8 cellular contexts compared by ENCODE assay signal in the genomic region with DNA sequence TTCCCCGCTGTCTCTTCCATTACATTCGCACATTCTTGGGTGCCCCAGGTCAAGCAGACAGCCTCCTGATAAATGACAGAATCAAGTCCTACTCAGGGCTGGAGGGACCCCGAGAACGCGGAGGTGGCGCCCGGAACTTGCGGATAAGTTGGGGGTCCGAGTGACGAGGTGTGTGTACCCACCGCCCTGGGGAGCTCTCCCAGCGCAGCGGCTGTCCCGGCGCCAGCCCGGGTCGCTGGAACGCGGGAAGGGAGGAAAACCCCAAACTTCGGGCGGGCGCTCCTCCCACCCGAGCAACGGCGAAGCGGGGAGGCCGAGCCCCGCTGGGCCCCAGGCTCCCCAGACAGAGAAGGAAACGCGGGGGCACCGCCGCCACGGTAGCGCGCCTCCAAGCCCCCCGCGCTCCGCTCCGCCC. TPM values are rescaled to one million over a fixed set of nuclear protein-coding genes. Genes with fewer than 3 reads are reported as not detected.
DNase-seq lines count a peak whose midpoint lies in the region; ATAC-seq and TF ChIP-seq lines count a peak whose summit lies in the region.

No MANE protein-coding gene starts in this region.

- H3K23ac ChIP-seq in IMR-90 (ENCODE audit: low read depth, low read length): peak overlapping the region; percentile 94

- no peak overlapping the region for H2BK5ac ChIP-seq in IMR-90 (ENCODE audit: low read depth, low read length, poor library complexity, severe bottlenecking)

- ATAC-seq in IMR-90 (ENCODE audit: low read depth): peak; percentile 2
- no peak for ATAC-seq in body of pancreas
- ATAC-seq in lower lobe of right lung: peak; percentile 23 to 30
- no peak for ATAC-seq in HG03457 (IDR thresholded peaks at IDR 0.05; ENCODE audit: unreplicated experiment)

- dilution Hi-C loops in IMR-90 (cut with HindIII; ENCODE audit: low sequenced_read_pairs, unreplicated experiment): no loop called here

- intact Hi-C loops in IMR-90 (cut with micrococcal nuclease) (no loop called here), body of pancreas (cut with DNase I) (no loop called here), lower lobe of right lung (cut with DNase I) (no loop called here)

- no peak for TF ChIP-seq RAD21 in IMR-90 (IDR thresholded peaks at IDR 0.05; ENCODE audit: low read length)

- peak overlapping the region; percentile 15 to 61; a peak in 1 of 4 replicates for H4K8ac ChIP-seq in IMR-90 (ENCODE audit: low read depth in 2 of 2, low read length in 2 of 2)

- peak overlapping the region; percentile 99 for H2AFZ ChIP-seq in IMR-90 (replicated peaks; ENCODE audit: low read length, poor library complexity)

- H2AK5ac ChIP-seq in IMR-90 (ENCODE audit: low read depth, low read length): 0 out of 2 replicates have a peak overlapping the region, but pooled peaks have one; percentile 23

- peak; percentile 38 for DNase-seq in NCI-H2227 (lab: John Stamatoyannopoulos, UW; ENCODE audit: unreplicated experiment)
- no peak for DNase-seq in NCI-H2227 treated with DMSO at 0.1 percent for 48 hours (lab: John Stamatoyannopoulos, UW)
- DNase-seq in IMR-90: peak; percentile 9
- DNase-seq in body of pancreas: no peak
- peak; percentile 57 for DNase-seq in lower lobe of right lung
- no peak for DNase-seq in SK-N-DZ (ENCODE audit: low spot score)

- no peak overlapping the region for H4K5ac ChIP-seq in IMR-90 (ENCODE audit: low read depth, low read length)

- WGBS in IMR-90 (ENCODE audit: extremely low coverage in 2 of 2, insufficient read length in 1 of 2), 2 experiments: 0% methylated on average over 37 of the region's 39 CpGs; no CpG with 5 or more reads in 1 of the 2 experiments
- WGBS in body of pancreas, 2 donors: 0% methylated on average over 6 to 25 of the region's 39 CpGs
- WGBS in urinary bladder: under 1% methylated on average over 39 of the region's 39 CpGs

- H3K9me3 ChIP-seq in IMR-90 (ENCODE audit: control insufficient read depth, insufficient read depth, low read length) (no peaks in the 10 kb centered on the region), body of pancreas (no peaks in the 10 kb centered on the region), lower lobe of right lung (no peaks in the 10 kb centered on the region)

- CTCF ChIA-PET in IMR-90 (lab: Yijun Ruan, JAX): no interaction called here

- peak overlapping the region; percentile 69 for H3K4me2 ChIP-seq in IMR-90 (ENCODE audit: low read depth, low read length)

- 0 out of 2 replicates have a peak overlapping the region, but pooled peaks have one; percentile 50 for H3K56ac ChIP-seq in IMR-90 (ENCODE audit: extremely low read depth, insufficient read depth, low read length)

- H3K79me1 ChIP-seq in IMR-90 (ENCODE audit: low read depth in 1 of 2, low read length in 2 of 2): peaks cover 19 to 48% of the 10 kb centered on the region in 2 experiments

- TF ChIP-seq POLR2A in IMR-90 (IDR thresholded peaks at IDR 0.05; ENCODE audit: low read depth, low read length) (no peak; the same call in 1 of the 2 replicates), body of pancreas (IDR thresholded peaks at IDR 0.05) (no peak)

- peaks cover 8% of the 10 kb centered on the region for H3K4me1 ChIP-seq in IMR-90 (ENCODE audit: control insufficient read depth, insufficient read depth, low read length)
- H3K4me1 ChIP-seq in body of pancreas: peaks cover 19% of the 10 kb centered on the region
- H3K4me1 ChIP-seq in lower lobe of right lung: peaks cover 19% of the 10 kb centered on the region
- no peaks in the 10 kb centered on the region for H3K4me1 ChIP-seq in urinary bladder (ENCODE audit: insufficient read depth)

- H2BK15ac ChIP-seq in IMR-90 (ENCODE audit: low read depth, low read length): no peak overlapping the region

- peaks cover 24% of the 10 kb centered on the region for H3K9me1 ChIP-seq in IMR-90 (ENCODE audit: insufficient read depth, low read length)

- peak overlapping the region; percentile 93 for H2AK9ac ChIP-seq in IMR-90 (replicated peaks; ENCODE audit: low read depth, low read length, poor library complexity)

- H2BK20ac ChIP-seq in IMR-90 (ENCODE audit: low read depth, low read length): no peak overlapping the region

- H2BK120ac ChIP-seq in IMR-90 (ENCODE audit: low read depth, low read length): no peak overlapping the region

- peaks cover 11% of the 10 kb centered on the region; the same call in 1 of the 2 replicates for H4K20me1 ChIP-seq in IMR-90 (ENCODE audit: insufficient read depth, low read length)

- POLR2A ChIA-PET in IMR-90 (lab: Charles Lee; ENCODE audit: unreplicated experiment): interaction anchor here (0.6 kb wide), 1 partner anchor 38 kb away, joined by 4 read pairs; no protein-coding TSS in a partner anchor

- H3K27me3 ChIP-seq in IMR-90 (ENCODE audit: control insufficient read depth, insufficient read depth, low read length) (no peaks in the 10 kb centered on the region), body of pancreas (no peaks in the 10 kb centered on the region), lower lobe of right lung (ENCODE audit: low read depth) (no peaks in the 10 kb centered on the region)

- H3K36me3 ChIP-seq in IMR-90 (ENCODE audit: control insufficient read depth, insufficient read depth, low read length) (no peaks in the 10 kb centered on the region), body of pancreas (replicated peaks in 1 of 2; ENCODE audit: insufficient read depth in 1 of 2, low read depth in 2 of 2) (no peaks in the 10 kb centered on the region), lower lobe of right lung (no peaks in the 10 kb centered on the region), urinary bladder (ENCODE audit: insufficient read depth) (no peaks in the 10 kb centered on the region)

- H3K14ac ChIP-seq in IMR-90 (replicated peaks; ENCODE audit: low read depth, low read length): peak overlapping the region; percentile 53

- in situ Hi-C loops in IMR-90 (cut with MboI; ENCODE audit: low sequenced_read_pairs): no loop called here

- TF ChIP-seq CTCF in IMR-90 (conservative IDR thresholded peaks at IDR 0.05; ENCODE audit: low read depth, low read length): no peak
- TF ChIP-seq CTCF in body of pancreas (IDR thresholded peaks at IDR 0.05): no peak
- TF ChIP-seq CTCF in lower lobe of right lung (IDR thresholded peaks at IDR 0.05): no peak

- peak overlapping the region; percentile 51 for H3K9ac ChIP-seq in IMR-90 (ENCODE audit: low read depth, low read length)

- no peak overlapping the region; the same call in 1 of the 2 replicates for H4K91ac ChIP-seq in IMR-90 (ENCODE audit: insufficient read depth, low read depth, low read length)

- H3K18ac ChIP-seq in IMR-90 (ENCODE audit: low read depth, low read length): no peak overlapping the region

- peak overlapping the region; percentile 60 for H3K4ac ChIP-seq in IMR-90 (ENCODE audit: low read depth, low read length)

- peak overlapping the region; percentile 18; the same call in 1 of the 2 replicates for H3K27ac ChIP-seq in IMR-90 (ENCODE audit: insufficient read depth, low read length)
- peak overlapping the region; percentile 67 to 94 (median 86) for H3K27ac ChIP-seq in body of pancreas
- H3K27ac ChIP-seq in lower lobe of right lung: peak overlapping the region; percentile 85
- no peak overlapping the region for H3K27ac ChIP-seq in urinary bladder (ENCODE audit: low read depth)

- no TSS peak for BruUV-seq in IMR-90 (replicated peaks; lab: Mats Ljungman, UMichigan)

- H3K4me3 ChIP-seq in IMR-90 (ENCODE audit: insufficient read depth, low read depth, low read length): peak overlapping the region; percentile 94
- peak overlapping the region; percentile 63 to 88 for H3K4me3 ChIP-seq in body of pancreas
- H3K4me3 ChIP-seq in lower lobe of right lung: peak overlapping the region; percentile 96
- H3K4me3 ChIP-seq in urinary bladder (ENCODE audit: low read depth, low read length): peak overlapping the region; percentile 76

TF ChIP-seq in IMR-90, 13 proteins besides CTCF, POLR2A, EP300 and RAD21:
- TF ChIP-seq SMC3 (IDR thresholded peaks at IDR 0.05; ENCODE audit: low read depth, low read length) (no peak), MAFK (IDR thresholded peaks at IDR 0.05; ENCODE audit: low read depth, low read length) (no peak), NFE2L2 (IDR thresholded peaks at IDR 0.05; ENCODE audit: low read depth, low read length) (no peak), CHD1 (IDR thresholded peaks at IDR 0.05; ENCODE audit: low read depth, low read length) (no peak)

RNA-seq across cellular contexts. Expression of a gene that starts 0.6 kb away (rescaled TPM):
- total RNA-seq in IMR-90 (2012; rRNA removed) (5.3 and 6.5 TPM in 2 replicates), body of pancreas (10 to 100 TPM; 12.7 to 21.1 TPM), lower lobe of right lung (37.9 TPM), urinary bladder (17.3 TPM)
- polyA plus RNA-seq in IMR-90 (2012; rRNA removed) (31.9 and 33.8 TPM in 2 replicates), urinary bladder (22.0 TPM)
- 7.8 and 31.2 TPM in 2 replicates for polyA plus RNA-seq in IMR-90 (2012; cell fraction: cytosol; rRNA removed)
- 26.1 and 47.2 TPM in 2 replicates for polyA plus RNA-seq in IMR-90 (2012; cell fraction: nucleus; rRNA removed; ENCODE audit: low replicate concordance)
- polyA plus RNA-seq in SK-N-DZ (2014; cell fraction: cytosol; rRNA removed): 79.2 and 95.4 TPM in 2 replicates
- polyA plus RNA-seq in SK-N-DZ (2014; cell fraction: nucleus; rRNA removed): 103 and 107 TPM in 2 replicates

RNA-seq across cellular contexts. Expression of a gene that starts 23.8 kb away (rescaled TPM):
- total RNA-seq in IMR-90 (2012; rRNA removed) (0.36 and 0.56 TPM in 2 replicates), body of pancreas (10 to 100 TPM in 1 of 2 donors, 1 to 10 TPM in 1; 3.3 to 12.7 TPM), lower lobe of right lung (7.3 TPM), urinary bladder (13.6 TPM)
- polyA plus RNA-seq in IMR-90 (2012; rRNA removed) (0.89 and 1.3 TPM in 2 replicates), urinary bladder (6.1 TPM)
- polyA plus RNA-seq in IMR-90 (2012; cell fraction: cytosol; rRNA removed): 0.25 and 0.43 TPM in 2 replicates
- polyA plus RNA-seq in IMR-90 (2012; cell fraction: nucleus; rRNA removed; ENCODE audit: low replicate concordance): 2.5 and 7.9 TPM in 2 replicates
- 7.5 and 12.1 TPM in 2 replicates for polyA plus RNA-seq in SK-N-DZ (2014; cell fraction: cytosol; rRNA removed)
- polyA plus RNA-seq in SK-N-DZ (2014; cell fraction: nucleus; rRNA removed): 40.3 and 60.1 TPM in 2 replicates

RNA-seq across cellular contexts. Expression of a gene that starts 48.6 kb away (rescaled TPM):
- total RNA-seq in IMR-90 (2012; rRNA removed) (47.2 and 51.4 TPM in 2 replicates), body of pancreas (10 to 100 TPM; 10.5 to 19.7 TPM), lower lobe of right lung (55.3 TPM), urinary bladder (103 TPM)
- polyA plus RNA-seq in IMR-90 (2012; rRNA removed) (16.2 and 16.9 TPM in 2 replicates), urinary bladder (32.4 TPM)
- 3.0 and 4.1 TPM in 2 replicates for polyA plus RNA-seq in IMR-90 (2012; cell fraction: cytosol; rRNA removed)
- 3.5 and 17.2 TPM in 2 replicates for polyA plus RNA-seq in IMR-90 (2012; cell fraction: nucleus; rRNA removed; ENCODE audit: low replicate concordance)
- polyA plus RNA-seq in SK-N-DZ (2014; cell fraction: cytosol; rRNA removed): 26.7 and 27.8 TPM in 2 replicates
- polyA plus RNA-seq in SK-N-DZ (2014; cell fraction: nucleus; rRNA removed): 11.4 and 12.3 TPM in 2 replicates

Comparison
In these comparisons a context has a peak if more than half of its experiments do, and no peak if none do; other contexts are left out.
1. DNase-seq: peak in NCI-H2227 (single experiment), IMR-90 (single experiment) and lower lobe of right lung (single experiment); none in NCI-H2227 treated with DMSO at 0.1 percent for 48 hours (single experiment), body of pancreas (0 of 4) and SK-N-DZ (single experiment).
2. ATAC-seq: peak in IMR-90 (single experiment) and lower lobe of right lung (2 of 2); none in body of pancreas (single experiment) and HG03457 (single experiment).
3. Peak in every context shown above with its lines, with median percentiles within 50 percentile points of each other: H3K4me3 ChIP-seq.